In the genomic region with DNA sequence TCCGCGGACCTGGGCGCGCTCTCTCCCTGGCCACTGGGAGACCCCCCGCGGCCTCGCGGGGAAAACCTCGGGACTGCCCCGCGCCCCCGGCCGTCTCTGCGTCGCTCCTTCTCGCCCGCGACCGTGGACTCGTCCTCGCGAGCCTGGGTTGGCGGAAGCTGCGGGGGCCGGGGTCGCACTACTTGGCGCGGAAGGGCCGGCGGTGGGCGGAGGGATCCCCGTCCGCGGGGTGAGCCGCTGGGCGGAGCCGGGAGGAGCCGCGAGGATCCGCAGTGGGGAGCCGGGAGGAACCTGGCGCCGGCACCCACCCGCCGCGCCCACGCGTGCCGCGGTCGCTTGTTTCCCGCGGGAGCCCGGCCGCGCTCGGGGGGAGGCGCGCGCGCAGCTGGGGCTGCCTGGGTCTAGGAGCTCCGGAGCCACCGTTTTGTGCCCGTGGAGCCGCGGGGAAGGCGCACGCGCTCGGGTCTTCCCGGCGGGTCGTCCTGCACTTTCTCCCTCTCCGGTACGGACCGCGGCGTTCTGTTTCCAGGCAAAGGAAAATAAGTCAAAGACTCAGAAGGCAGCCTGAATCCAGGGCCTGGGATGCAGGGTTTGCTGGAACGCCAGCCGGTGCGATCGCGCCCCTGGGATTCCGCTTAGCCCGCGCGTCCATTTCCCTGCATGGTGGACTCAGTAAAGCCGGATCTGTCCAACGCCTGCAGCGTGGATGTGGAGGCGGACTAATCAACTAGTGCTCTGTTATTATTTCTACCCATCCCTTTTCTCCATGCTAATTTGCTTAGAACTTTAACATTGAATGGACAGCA, we compare ENCODE assay signal across 8 cellular contexts. TPM values are rescaled to one million over a fixed set of nuclear protein-coding genes. Genes with fewer than 3 reads are reported as not detected.
DNase-seq lines count a peak whose midpoint lies in the region; ATAC-seq and TF ChIP-seq lines count a peak whose summit lies in the region.

No MANE protein-coding gene starts in this region.

- DNase-seq in HuH-7 (ENCODE audit: low spot score) (peak; percentile 90), SK-N-MC (ENCODE audit: low read depth, low spot score) (no peak), adipocyte (ENCODE audit: low read depth) (peak; percentile 89), left cardiac atrium (peak; percentile 81), posterior vena cava (ENCODE audit: low spot score) (peak; percentile 94), upper lobe of right lung (peak; percentile 94)

- peak overlapping the region; percentile 71; the same call in 1 of the 2 replicates for H3K27ac ChIP-seq in SK-N-MC
- H3K27ac ChIP-seq in upper lobe of right lung: peak overlapping the region; percentile 100

- H3K4me1 ChIP-seq in ES-I3 (ENCODE audit: insufficient read depth, low read length) (peaks cover 12% of the 10 kb centered on the region), adipocyte (ENCODE audit: control insufficient read depth, insufficient read depth, low read length) (peaks cover 5% of the 10 kb centered on the region), upper lobe of right lung (peaks cover 23% of the 10 kb centered on the region)

- H3K27me3 ChIP-seq in adipocyte (replicated peaks; ENCODE audit: control insufficient read depth, insufficient read depth, low read length): no peaks in the 10 kb centered on the region
- no peaks in the 10 kb centered on the region for H3K27me3 ChIP-seq in upper lobe of right lung

- no peak for TF ChIP-seq CTCF in upper lobe of right lung (IDR thresholded peaks at IDR 0.05)

- H3K4me3 ChIP-seq in SK-N-MC (peak overlapping the region; percentile 95), adipocyte (ENCODE audit: low read length) (peak overlapping the region; percentile 81), upper lobe of right lung (peak overlapping the region; percentile 79)

- intact Hi-C loops in left cardiac atrium (cut with DNase I) (loop anchor here in 1 of 2 donors (10.0 kb wide), 1 partner anchor 210 kb away; a partner anchor contains a TSS), posterior vena cava (cut with DNase I) (no loop called here), upper lobe of right lung (cut with DNase I) (no loop called here)

- H3K36me3 ChIP-seq in ES-I3 (ENCODE audit: insufficient read depth, low read length) (no peaks in the 10 kb centered on the region), SK-N-MC (ENCODE audit: insufficient read depth, low read length) (no peaks in the 10 kb centered on the region), adipocyte (ENCODE audit: control insufficient read depth, insufficient read depth, low read length, severe bottlenecking) (no peaks in the 10 kb centered on the region), upper lobe of right lung (no peaks in the 10 kb centered on the region)

- H3K9me3 ChIP-seq in ES-I3 (ENCODE audit: control insufficient read depth, insufficient read depth, low read length): no peaks in the 10 kb centered on the region
- no peaks in the 10 kb centered on the region for H3K9me3 ChIP-seq in SK-N-MC (ENCODE audit: low read depth, low read length)
- H3K9me3 ChIP-seq in adipocyte (ENCODE audit: control insufficient read depth, low read length): no peaks in the 10 kb centered on the region
- no peaks in the 10 kb centered on the region for H3K9me3 ChIP-seq in upper lobe of right lung

- ATAC-seq in GM21526 (IDR thresholded peaks at IDR 0.05; ENCODE audit: low FRiP score, unreplicated experiment) (peak; percentile 42), left cardiac atrium (peak; percentile 72 to 79), upper lobe of right lung (peak; percentile 76)

- H3K9ac ChIP-seq in ES-I3 (ENCODE audit: low read depth, low read length) (peak overlapping the region; percentile 76), SK-N-MC (ENCODE audit: insufficient read length) (peak overlapping the region; percentile 84), adipocyte (ENCODE audit: low read length) (peak overlapping the region; percentile 93)

RNA-seq across cellular contexts. Expression of a gene that starts 28.7 kb away (rescaled TPM):
- total RNA-seq in left cardiac atrium: 10 to 100 TPM; 42.5 to 43.3 TPM
- total RNA-seq in posterior vena cava: 10 to 100 TPM; 78.8 to 88.9 TPM
- total RNA-seq in upper lobe of right lung: 99.0 TPM
